27 cellular contexts compared by ENCODE assay signal in the genomic region with DNA sequence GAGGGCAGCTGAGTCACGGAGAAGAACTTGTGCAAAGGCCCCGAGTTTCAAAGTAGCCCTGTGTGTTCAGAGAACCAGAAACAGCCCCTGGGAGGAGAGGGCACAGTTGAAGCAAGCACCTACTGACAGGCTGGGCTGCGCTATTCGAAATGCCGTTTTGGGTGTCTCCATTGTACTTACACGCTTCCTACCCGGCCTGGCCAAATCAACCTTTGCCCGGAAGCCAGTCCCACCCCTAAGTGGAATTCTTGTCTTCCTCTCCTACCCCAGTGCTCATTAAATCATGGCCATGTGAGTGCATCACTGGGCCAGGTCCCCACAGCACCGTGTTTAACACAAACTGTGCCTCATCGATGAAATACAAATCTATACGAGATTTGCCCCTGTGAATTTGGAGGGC. TPM values are rescaled to one million over a fixed set of nuclear protein-coding genes. Genes with fewer than 3 reads are reported as not detected.
"Had no signal": no experiment of that assay in that cellular context is flagged by ENCODE, and none has a peak within 500 bp of the region (broad histone marks: within the 10 kb centered on the region; RNA-seq: fewer than 3 reads in every experiment).

No MANE protein-coding gene starts in this region.

- H3K27me3 ChIP-seq: thyroid gland had no signal

- H3K9me3 Mint-ChIP-seq: effector memory CD8-positive, alpha-beta T cell; mesothelial cell of epicardium; naive thymus-derived CD8-positive, alpha-beta T cell; neural crest cell; stimulated activated effector memory CD8-positive, alpha-beta T cell treated with anti-CD3 and anti-CD28 coated beads, Interleukin-12 subunit alpha, Interleukin-12 subunit beta, amount 100 ng/mL, for 72 hours; stimulated activated naive CD8-positive, alpha-beta T cell treated with anti-CD3 and anti-CD28 coated beads, Interleukin-15, Interleukin-2, amounts not matched to agents 100 ng/mL and 50 ng/mL, for 24 hours; T-helper 2 cell treated with Interferon-gamma antibody and Interleukin-4, amounts not matched to agents 5 μg/mL and 100 μg/mL, for 36 hours had no signal

- H3K27ac ChIP-seq: body of pancreas, coronary artery, gastrocnemius medialis, skin epidermis, thyroid gland had no signal

- H3K27ac Mint-ChIP-seq: activated CD4-positive, alpha-beta T cell treated with anti-CD3 and anti-CD28 coated beads for 36 hours; activated CD8-positive, alpha-beta memory T cell treated with anti-CD3 and anti-CD28 coated beads, Interleukin-2, amount 10 ng/mL, durations not matched to agents 7 days and 5 days; activated CD8-positive, alpha-beta T cell treated with anti-CD3 and anti-CD28 coated beads, Interleukin-2, amount 10 ng/mL, durations not matched to agents 7 days and 5 days; activated naive CD8-positive, alpha-beta T cell; mesothelial cell of epicardium; stimulated activated effector memory CD8-positive, alpha-beta T cell treated with anti-CD3 and anti-CD28 coated beads, Interleukin-12 subunit alpha, Interleukin-12 subunit beta, amount 100 ng/mL, for 72 hours; stimulated activated naive CD8-positive, alpha-beta T cell treated with anti-CD3 and anti-CD28 coated beads, Interleukin-15, Interleukin-2, amounts not matched to agents 100 ng/mL and 50 ng/mL, for 24 hours; T-helper 2 cell treated with Interferon-gamma antibody and Interleukin-4, amounts not matched to agents 5 μg/mL and 100 μg/mL, for 36 hours had no signal

- H3K4me1 Mint-ChIP-seq: activated CD4-positive, alpha-beta T cell treated with anti-CD3 and anti-CD28 coated beads for 36 hours; activated CD8-positive, alpha-beta memory T cell treated with anti-CD3 and anti-CD28 coated beads, Interleukin-2, amount 10 ng/mL, durations not matched to agents 7 days and 5 days; mesothelial cell of epicardium; stimulated activated effector memory CD8-positive, alpha-beta T cell treated with anti-CD3 and anti-CD28 coated beads, Interleukin-12 subunit alpha, Interleukin-12 subunit beta, amount 100 ng/mL, for 72 hours had no signal

- H3K36me3 ChIP-seq: gastrocnemius medialis, thyroid gland had no signal

- H3K4me3 Mint-ChIP-seq: activated CD4-positive, alpha-beta T cell treated with anti-CD3 and anti-CD28 coated beads for 36 hours; activated CD8-positive, alpha-beta memory T cell treated with anti-CD3 and anti-CD28 coated beads, Interleukin-2, amount 10 ng/mL, durations not matched to agents 7 days and 5 days; activated CD8-positive, alpha-beta T cell treated with anti-CD3 and anti-CD28 coated beads, Interleukin-2, amount 10 ng/mL, durations not matched to agents 7 days and 5 days; activated naive CD8-positive, alpha-beta T cell; effector memory CD8-positive, alpha-beta T cell; mesothelial cell of epicardium; naive thymus-derived CD8-positive, alpha-beta T cell; neural crest cell; stimulated activated effector memory CD8-positive, alpha-beta T cell treated with anti-CD3 and anti-CD28 coated beads, Interleukin-12 subunit alpha, Interleukin-12 subunit beta, amount 100 ng/mL, for 72 hours; stimulated activated naive CD8-positive, alpha-beta T cell treated with anti-CD3 and anti-CD28 coated beads, Interleukin-15, Interleukin-2, amounts not matched to agents 100 ng/mL and 50 ng/mL, for 24 hours; T-helper 2 cell treated with Interferon-gamma antibody and Interleukin-4, amounts not matched to agents 5 μg/mL and 100 μg/mL, for 36 hours had no signal

- H3K9me3 ChIP-seq: body of pancreas, gastrocnemius medialis, thyroid gland had no signal

- DNase-seq: activated CD4-positive, alpha-beta T cell treated with anti-CD3 and anti-CD28 coated beads for 36 hours; activated CD4-positive, CD25-positive, alpha-beta regulatory T cell; activated CD8-positive, alpha-beta memory T cell treated with anti-CD3 and anti-CD28 coated beads, Interleukin-2, amount 10 ng/mL, durations not matched to agents 7 days and 5 days; activated CD8-positive, alpha-beta T cell treated with anti-CD3 and anti-CD28 coated beads, Interleukin-2, amount 10 ng/mL, durations not matched to agents 7 days and 5 days; activated effector memory CD4-positive, alpha-beta T cell treated with Interleukin-2 at 50 U/mL for 16 hours; activated naive CD4-positive, alpha-beta T cell treated with Interleukin-2 at 50 U/mL for 16 hours; activated T-cell treated with anti-CD3 and anti-CD28 coated beads for 4 hours; aorta; body of pancreas; effector memory CD8-positive, alpha-beta T cell; erythroblast; gastrocnemius medialis; glutamatergic neuron; left cardiac atrium; naive thymus-derived CD8-positive, alpha-beta T cell; stimulated activated CD4-positive, alpha-beta T cell treated with anti-CD3 and anti-CD28 coated beads, Interleukin-4, amount 100 ng/mL, for 24 hours; T-helper 1 cell; thyroid gland had no signal

- H3K36me3 Mint-ChIP-seq: activated CD8-positive, alpha-beta memory T cell treated with anti-CD3 and anti-CD28 coated beads, Interleukin-2, amount 10 ng/mL, durations not matched to agents 7 days and 5 days; activated naive CD8-positive, alpha-beta T cell; mesothelial cell of epicardium; naive thymus-derived CD8-positive, alpha-beta T cell; stimulated activated effector memory CD8-positive, alpha-beta T cell treated with anti-CD3 and anti-CD28 coated beads, Interleukin-12 subunit alpha, Interleukin-12 subunit beta, amount 100 ng/mL, for 72 hours had no signal

- ATAC-seq: activated CD4-positive, alpha-beta T cell treated with anti-CD3 and anti-CD28 coated beads for 36 hours; activated CD8-positive, alpha-beta memory T cell treated with anti-CD3 and anti-CD28 coated beads, Interleukin-2, amount 10 ng/mL, durations not matched to agents 7 days and 5 days; activated CD8-positive, alpha-beta T cell treated with anti-CD3 and anti-CD28 coated beads, Interleukin-2, amount 10 ng/mL, durations not matched to agents 7 days and 5 days; body of pancreas; effector memory CD8-positive, alpha-beta T cell; gastrocnemius medialis; naive thymus-derived CD8-positive, alpha-beta T cell had no signal

- H3K4me3 ChIP-seq: body of pancreas, coronary artery, gastrocnemius medialis, skin epidermis, thyroid gland had no signal

RNA-seq across cellular contexts. Expression of gene DIPK1C, which starts 6.0 kb away (rescaled TPM):
- total RNA-seq: activated CD4-positive, alpha-beta T cell treated with anti-CD3 and anti-CD28 coated beads for 36 hours; activated CD8-positive, alpha-beta memory T cell treated with anti-CD3 and anti-CD28 coated beads, Interleukin-2, amount 10 ng/mL, durations not matched to agents 7 days and 5 days; activated CD8-positive, alpha-beta T cell treated with anti-CD3 and anti-CD28 coated beads, Interleukin-2, amount 10 ng/mL, durations not matched to agents 7 days and 5 days; aorta; body of pancreas; mesothelial cell of epicardium; neural crest cell; thyroid gland had no signal
- polyA plus RNA-seq: keratinocyte had no signal
